ENCODE assay signal across 8 cellular contexts in genomic region chr3:157174265-157174615, GRCh38. TPM values are rescaled to one million over a fixed set of nuclear protein-coding genes. Genes with fewer than 3 reads are reported as not detected.
DNase-seq lines count a peak whose midpoint lies in the region; ATAC-seq and TF ChIP-seq lines count a peak whose summit lies in the region.

No MANE protein-coding gene starts in this region.

- CTCF ChIA-PET in CD4-positive, alpha-beta T cell (lab: Charles Lee) = interaction anchor here (0.7 to 4.3 kb wide), 4 partner anchors 14 to 24 kb away, joined by 3 to 22 read pairs (median 3); partner anchors contain the start of gene CCNL1
- CTCF ChIA-PET in PC-9 (lab: Charles Lee) = no interaction called here

- H3F3A ChIP-seq in GM23248 (ENCODE audit: insufficient read depth) = peaks cover 21% of the 10 kb centered on the region
- peaks cover 14% of the 10 kb centered on the region; the same call in 1 of the 2 replicates for H3F3A ChIP-seq in PC-9 (ENCODE audit: insufficient read depth, low read depth)

- H3K4me3 ChIP-seq in GM23248 (peak overlapping the region; percentile 74), PC-9 (peak overlapping the region; percentile 68), lower lobe of right lung (peak overlapping the region; percentile 57), tibial artery (peak overlapping the region; percentile 62 to 70)

- H3K9me3 Mint-ChIP-seq in CD4-positive, alpha-beta T cell = no peaks in the 10 kb centered on the region
- H3K9me3 Mint-ChIP-seq in central memory CD8-positive, alpha-beta T cell = no peaks in the 10 kb centered on the region

- H3K9me2 ChIP-seq in GM23248 (ENCODE audit: insufficient read depth) = no peaks in the 10 kb centered on the region
- H3K9me2 ChIP-seq in PC-9 (ENCODE audit: insufficient read depth) = no peaks in the 10 kb centered on the region

- H3K27me3 Mint-ChIP-seq in CD4-positive, alpha-beta T cell = no peaks in the 10 kb centered on the region
- H3K27me3 Mint-ChIP-seq in central memory CD8-positive, alpha-beta T cell = no peaks in the 10 kb centered on the region

- H3K4me3 Mint-ChIP-seq in CD4-positive, alpha-beta T cell = peak overlapping the region; percentile 92
- peak overlapping the region; percentile 80 for H3K4me3 Mint-ChIP-seq in central memory CD8-positive, alpha-beta T cell

- no peak for TF ChIP-seq CTCF in CD4-positive, alpha-beta T cell (IDR thresholded peaks at IDR 0.05)
- no peak for TF ChIP-seq CTCF in PC-9 (conservative IDR thresholded peaks at IDR 0.05)
- no peak for TF ChIP-seq CTCF in lower lobe of right lung (IDR thresholded peaks at IDR 0.05)
- TF ChIP-seq CTCF in tibial artery (IDR thresholded peaks at IDR 0.05) = no peak

- in situ Hi-C loops in GM23248 (cut with MboI) = no loop called here

- H2AFZ ChIP-seq in GM23248 (peak overlapping the region; percentile 78), PC-9 (peak overlapping the region; percentile 82)

- H3K4me1 Mint-ChIP-seq in CD4-positive, alpha-beta T cell (ENCODE audit: low read depth) = peaks cover 28% of the 10 kb centered on the region
- peaks cover 27% of the 10 kb centered on the region for H3K4me1 Mint-ChIP-seq in central memory CD8-positive, alpha-beta T cell

- TSS peak; percentile 98 for BruUV-seq in PC-9 (replicated peaks; lab: Mats Ljungman, UMichigan)

- no peaks in the 10 kb centered on the region for H3K9me3 ChIP-seq in CD4-positive, alpha-beta T cell (ENCODE audit: control insufficient read depth, low read length)
- no peaks in the 10 kb centered on the region for H3K9me3 ChIP-seq in GM23248 (ENCODE audit: low read depth)
- H3K9me3 ChIP-seq in PC-9 (ENCODE audit: insufficient read depth, low read depth) = no peaks in the 10 kb centered on the region
- no peaks in the 10 kb centered on the region for H3K9me3 ChIP-seq in lower lobe of right lung
- H3K9me3 ChIP-seq in tibial artery = no peaks in the 10 kb centered on the region

- H3K4me2 ChIP-seq in GM23248 (ENCODE audit: unreplicated experiment) (peak overlapping the region; percentile 89), PC-9 (peak overlapping the region; percentile 88)

- 2% methylated on average over 13 of the region's 13 CpGs for WGBS in GM23248 (ENCODE audit: low coverage in 1 of 2, low lambda C conversion rate in 2 of 2, missing lambda C conversion rate in 2 of 2), 2 experiments

- peak in 1 of 10 experiments; percentile 16 for DNase-seq in CD4-positive, alpha-beta T cell
- DNase-seq in GM23248 (peak; percentile 61), PC-9 (peak in 1 of 2 experiments; percentile 41), lower lobe of right lung (peak; percentile 64), tibial artery (no peak), 8988T (no peak)
- DNase-seq in central memory CD8-positive, alpha-beta T cell (ENCODE audit: low spot score in 2 of 2) = no peak

- peak; percentile 4 for ATAC-seq in CD4-positive, alpha-beta T cell (ENCODE audit: poor library complexity)
- ATAC-seq in central memory CD8-positive, alpha-beta T cell (replicated peaks; ENCODE audit: extremely low read depth, poor library complexity, severe bottlenecking) = peak; percentile 1
- peak; percentile 20 to 29 for ATAC-seq in lower lobe of right lung
- ATAC-seq in GM18867 (IDR thresholded peaks at IDR 0.05; ENCODE audit: unreplicated experiment) = no peak

- peak overlapping the region; percentile 98 for H3K27ac ChIP-seq in CD4-positive, alpha-beta T cell (ENCODE audit: low read depth, low read length)
- H3K27ac ChIP-seq in GM23248 (peak overlapping the region; percentile 97), PC-9 (peak overlapping the region; percentile 94), lower lobe of right lung (peak overlapping the region; percentile 98), tibial artery (peak overlapping the region; percentile 86 to 94)

- peak overlapping the region; percentile 98 for H3K27ac Mint-ChIP-seq in CD4-positive, alpha-beta T cell
- H3K27ac Mint-ChIP-seq in central memory CD8-positive, alpha-beta T cell (ENCODE audit: low read depth) = peak overlapping the region; percentile 94

- H4K20me1 ChIP-seq in GM23248 (ENCODE audit: insufficient read depth) (no peaks in the 10 kb centered on the region), PC-9 (ENCODE audit: insufficient read depth) (no peaks in the 10 kb centered on the region)

- H3K36me3 Mint-ChIP-seq in CD4-positive, alpha-beta T cell (ENCODE audit: low read depth) = peaks cover 34% of the 10 kb centered on the region
- peaks cover 14% of the 10 kb centered on the region for H3K36me3 Mint-ChIP-seq in central memory CD8-positive, alpha-beta T cell (ENCODE audit: insufficient read depth)

- peaks cover 14% of the 10 kb centered on the region for H3K4me1 ChIP-seq in GM23248 (ENCODE audit: insufficient read depth)
- H3K4me1 ChIP-seq in PC-9 (replicated peaks; ENCODE audit: insufficient read depth) = peaks cover 22% of the 10 kb centered on the region
- peaks cover 24% of the 10 kb centered on the region for H3K4me1 ChIP-seq in lower lobe of right lung
- peaks cover 0 to 17% (median 15%) of the 10 kb centered on the region in 4 donors for H3K4me1 ChIP-seq in tibial artery

- intact Hi-C loops in CD4-positive, alpha-beta T cell (cut with DNase I, micrococcal nuclease) = loop anchor here in 1 of 2 experiments (5.0 to 10.0 kb wide), 2 partner anchors 1322 to 1471 kb away; partner anchors contain the start of genes GFM1 and SLC33A1
- intact Hi-C loops in PC-9 (cut with micrococcal nuclease; ENCODE audit: unreplicated experiment) (loop anchor here (10.0 kb wide), 2 partner anchors 611 to 1361 kb away; no protein-coding TSS in a partner anchor), lower lobe of right lung (cut with DNase I) (no loop called here), tibial artery (cut with DNase I; ENCODE audit: low total_unique reads) (loop anchor here (1.0 kb wide), 1 partner anchor 14 kb away; the partner anchor contains the start of gene CCNL1)

- H3K79me2 ChIP-seq in GM23248 (ENCODE audit: insufficient read depth) = peaks cover 27% of the 10 kb centered on the region
- H3K79me2 ChIP-seq in PC-9 (ENCODE audit: low read depth) = peaks cover 24% of the 10 kb centered on the region

- H3K36me3 ChIP-seq in GM23248 (ENCODE audit: low read depth) (no peaks in the 10 kb centered on the region), PC-9 (ENCODE audit: low read depth) (no peaks in the 10 kb centered on the region), lower lobe of right lung (no peaks in the 10 kb centered on the region), tibial artery (peaks cover 0 to 10% (median 6%) of the 10 kb centered on the region in 3 donors)

- peak overlapping the region; percentile 91 for H3K9ac ChIP-seq in GM23248

- POLR2A ChIA-PET in CD4-positive, alpha-beta T cell (lab: Charles Lee) = interaction anchor here (0.7 to 7.5 kb wide), 20 partner anchors 12 to 1368 kb away, joined by 3 to 778 read pairs (median 10); partner anchors contain the start of genes C3orf33, CCNL1, GMPS and SSR3
- POLR2A ChIA-PET in PC-9 (lab: Charles Lee; ENCODE audit: unreplicated experiment) = interaction anchor here (0.6 to 3.7 kb wide), 4 partner anchors 14 to 773 kb away, joined by 3 to 111 read pairs (median 4); partner anchors contain the start of gene CCNL1

- no peaks in the 10 kb centered on the region for H3K27me3 ChIP-seq in CD4-positive, alpha-beta T cell (ENCODE audit: control insufficient read depth, insufficient read depth, low read length)
- H3K27me3 ChIP-seq in GM23248 (replicated peaks; ENCODE audit: insufficient read depth) (no peaks in the 10 kb centered on the region), PC-9 (ENCODE audit: insufficient read depth, low read depth) (no peaks in the 10 kb centered on the region), lower lobe of right lung (ENCODE audit: low read depth) (no peaks in the 10 kb centered on the region), tibial artery (no peaks in the 10 kb centered on the region)

RNA-seq across cellular contexts. Expression of gene CCNL1, which starts 14.3 kb away (rescaled TPM):
- 1,000 to 10,000 TPM; 1,350 to 1,388 TPM for total RNA-seq in CD4-positive, alpha-beta T cell
- total RNA-seq in GM23248 (2014; rRNA removed; shearing (Covaris generic)) = 88.9 and 97.7 TPM in 2 replicates
- polyA plus RNA-seq in GM23248 (2016; fragmentation: Nextera tagmentation; extraction: Ambion mirVana) = 58.6 and 77.5 TPM in 2 replicates
- 91.3 and 101 TPM in 2 replicates for total RNA-seq in PC-9 (2021)
- 133 TPM for total RNA-seq in lower lobe of right lung

Comparison
In these comparisons a context has a peak if more than half of its experiments do, and no peak if none do; other contexts are left out.
1. DNase-seq: peak in GM23248 (single experiment) and lower lobe of right lung (single experiment); none in central memory CD8-positive, alpha-beta T cell (0 of 2), tibial artery (0 of 2) and 8988T (single experiment).
2. RNA of gene CCNL1, which starts 14.3 kb away (total RNA-seq): 1,350 to 1,388 TPM in CD4-positive, alpha-beta T cell; 133 TPM in lower lobe of right lung (single experiment), 88.9 to 97.7 TPM in GM23248 and 91.3 to 101 TPM in PC-9; every median in the first group is over 10 times any median in the second.
3. Peak in every context shown above with its lines, with median percentiles within 50 percentile points of each other: H3K27ac ChIP-seq and H3K4me3 ChIP-seq.